1 cellular context compared by ENCODE assay signal in genomic region chr2:234550056-234550455, GRCh38.
TF ChIP-seq lines count a peak whose summit lies in the region.

No MANE protein-coding gene starts in this region.

TF ChIP-seq in HCT116, 20 proteins besides CTCF, POLR2A, EP300 and RAD21 (continued from another document):
- TF ChIP-seq ZBTB33 (IDR thresholded peaks at IDR 0.05; ENCODE audit: extremely low read depth, insufficient replicate concordance, low read length) (no peak), ATF3 (IDR thresholded peaks at IDR 0.05) (no peak), EZH2 (IDR thresholded peaks at IDR 0.05) (no peak), ELF1 (IDR thresholded peaks at IDR 0.05; ENCODE audit: borderline replicate concordance, low read depth) (no peak)
